26 cellular contexts compared by ENCODE assay signal in the genomic region with DNA sequence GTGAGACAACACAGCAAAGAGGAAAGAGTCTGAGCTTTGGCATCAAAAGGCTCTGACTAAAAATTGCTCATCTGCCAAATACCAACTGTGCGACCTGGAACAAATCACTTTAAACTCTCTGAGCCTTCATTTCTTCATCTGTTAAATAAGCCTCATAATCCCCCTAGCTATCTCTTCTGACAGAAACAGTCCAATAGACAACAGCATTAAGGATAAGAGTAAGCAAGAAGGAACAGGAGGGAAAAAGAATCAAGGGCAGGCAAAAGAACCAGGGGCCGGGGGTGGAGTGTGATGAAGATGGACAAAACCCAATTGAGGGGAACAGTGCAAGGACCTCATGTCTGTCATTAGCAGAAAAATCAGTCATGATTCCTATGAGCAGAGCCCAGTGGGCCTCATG.
"Had no signal": no experiment of that assay in that cellular context is flagged by ENCODE, and none has a peak within 500 bp of the region (broad histone marks: within the 10 kb centered on the region; RNA-seq: fewer than 3 reads in every experiment).

No MANE protein-coding gene starts in this region.

- H3K36me3 ChIP-seq: neutrophil, pancreas, right lobe of liver, sigmoid colon, stomach, thoracic aorta, thyroid gland, tibial nerve, upper lobe of left lung, vagina had no signal

- H3K27me3 ChIP-seq: neutrophil, pancreas, right lobe of liver, sigmoid colon, stomach, thyroid gland, tibial nerve, upper lobe of left lung, vagina had no signal

- H3K4me1 ChIP-seq: pancreas, psoas muscle, right lobe of liver, sigmoid colon, upper lobe of left lung, vagina had no signal

- H3K27ac ChIP-seq: neutrophil, pancreas, psoas muscle, right lobe of liver, sigmoid colon, stomach, thoracic aorta, thyroid gland, tibial nerve, upper lobe of left lung, vagina had no signal

- DNase-seq: naive thymus-derived CD8-positive, alpha-beta T cell; nephron progenitor cell; nucleus accumbens; pancreas; posterior cingulate gyrus; psoas muscle; right cardiac atrium; right lobe of liver; sigmoid colon; small intestine; stimulated activated CD4-positive, alpha-beta T cell treated with anti-CD3 and anti-CD28 coated beads, Interleukin-15, amount 100 ng/mL, for 24 hours; stimulated activated CD4-positive, alpha-beta T cell treated with anti-CD3 and anti-CD28 coated beads, Interleukin-2, amount 100 ng/mL, for 24 hours; stimulated activated CD4-positive, alpha-beta T cell treated with anti-CD3 and anti-CD28 coated beads, Interleukin-2, amount 100 ng/mL, for 48 hours; stimulated activated CD4-positive, alpha-beta T cell treated with anti-CD3 and anti-CD28 coated beads, Interleukin-4, amount 100 ng/mL, for 24 hours; stimulated activated naive B cell treated with anti-CD40 and anti-IgM and Interleukin-4, amounts not matched to agents 10 μg/mL and 1 μg/mL and 100 μg/mL, for 72 hours; stimulated activated naive CD4-positive, alpha-beta T cell treated with Interleukin-2 at 50 U/mL for 16 hours; stomach; thyroid gland; trophoblast cell; upper lobe of left lung had no signal

- H3K9me3 ChIP-seq: neutrophil, pancreas, psoas muscle, right lobe of liver, sigmoid colon, stomach, thoracic aorta, thyroid gland, tibial nerve, upper lobe of left lung, vagina had no signal

- H3K4me3 ChIP-seq: pancreas, psoas muscle, right lobe of liver, sigmoid colon, stomach, thoracic aorta, thyroid gland, tibial nerve, upper lobe of left lung, vagina had no signal

- ATAC-seq: naive thymus-derived CD8-positive, alpha-beta T cell; natural killer cell treated with Interleukin-12 subunit alpha and Interleukin-12 subunit beta and Interleukin-15 and Interleukin-18, amount 100 ng/mL, for 72 hours; pancreas; psoas muscle; right cardiac atrium; right lobe of liver; stimulated activated effector memory CD8-positive, alpha-beta T cell treated with anti-CD3 and anti-CD28 coated beads, Interleukin-12 subunit alpha, Interleukin-12 subunit beta, amount 100 ng/mL, for 72 hours; stimulated activated naive B cell treated with anti-CD40 and anti-IgM and Interleukin-4, amounts not matched to agents 10 μg/mL and 1 μg/mL and 100 μg/mL, for 72 hours had no signal
